Comparison of ENCODE assay signal across 15 cellular contexts in genomic region chr10:24784061-24784460, GRCh38.
"Had no signal": no experiment of that assay in that cellular context is flagged by ENCODE, and none has a peak within 500 bp of the region (broad histone marks: within the 10 kb centered on the region; RNA-seq: fewer than 3 reads in every experiment).

No MANE protein-coding gene starts in this region.

- H3K27me3 ChIP-seq: heart left ventricle, neutrophil, sigmoid colon, upper lobe of right lung had no signal

- H3K4me3 ChIP-seq: heart left ventricle, prostate gland, sigmoid colon, upper lobe of right lung had no signal

- H3K36me3 ChIP-seq: heart left ventricle, neutrophil, prostate gland, sigmoid colon, upper lobe of right lung had no signal

- DNase-seq: activated B cell treated with CpG ODN at 0.5 μM for 24 hours; activated CD4-positive, alpha-beta T cell treated with anti-CD3 and anti-CD28 coated beads, Interleukin-2, amount 10 ng/mL, durations not matched to agents 24 days and 14 days; activated naive CD4-positive, alpha-beta T cell; central memory CD4-positive, alpha-beta T cell; endodermal cell; heart left ventricle; naive B cell; sigmoid colon; stimulated activated CD4-positive, alpha-beta T cell treated with anti-CD3 and anti-CD28 coated beads, Interleukin-2, amount 100 ng/mL, for 24 hours; stimulated activated naive B cell treated with anti-CD40 and anti-IgM and Interleukin-4, amounts not matched to agents 10 μg/mL and 1 μg/mL and 100 μg/mL, for 72 hours; T-helper 17 cell; upper lobe of right lung had no signal

- H3K27ac ChIP-seq: heart left ventricle, neutrophil, prostate gland, sigmoid colon, upper lobe of right lung had no signal

- FAIRE-seq: keratinocyte had no signal

- ATAC-seq: heart left ventricle; stimulated activated naive B cell treated with anti-CD40 and anti-IgM and Interleukin-4, amounts not matched to agents 10 μg/mL and 1 μg/mL and 100 μg/mL, for 72 hours; T-helper 17 cell; upper lobe of right lung had no signal

- H3K4me1 ChIP-seq: heart left ventricle, prostate gland, sigmoid colon, upper lobe of right lung had no signal

- H3K9me3 ChIP-seq: heart left ventricle, neutrophil, prostate gland, sigmoid colon, upper lobe of right lung had no signal
